21 cellular contexts compared by ENCODE assay signal in the genomic region with DNA sequence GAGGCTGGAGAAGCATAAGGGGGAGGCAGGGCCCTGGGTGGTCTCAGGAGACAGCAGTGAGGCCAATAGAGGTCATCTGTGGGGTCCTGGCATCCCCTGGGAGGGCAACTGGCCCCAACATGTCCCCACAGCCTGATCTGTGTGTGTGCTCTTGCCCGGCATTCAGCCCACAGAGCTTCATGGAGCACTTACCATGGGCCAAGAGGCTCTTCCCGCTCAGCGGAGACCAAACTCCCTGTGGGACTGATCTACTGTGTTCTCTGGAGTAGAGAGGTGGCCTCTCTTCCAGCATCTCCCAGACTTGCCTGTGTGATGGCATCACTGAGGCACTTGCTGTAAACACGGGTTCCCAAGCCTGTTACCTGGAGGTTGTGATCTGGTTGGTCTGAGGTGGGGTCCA.
"Had no signal": no experiment of that assay in that cellular context is flagged by ENCODE, and none has a peak within 500 bp of the region (broad histone marks: within the 10 kb centered on the region; RNA-seq: fewer than 3 reads in every experiment).

No MANE protein-coding gene starts in this region.

- H3K9me3 Mint-ChIP-seq: activated CD4-positive, alpha-beta T cell treated with anti-CD3 and anti-CD28 coated beads, Interleukin-2, amount 10 ng/mL, durations not matched to agents 7 days and 5 days; activated CD8-positive, alpha-beta T cell treated with anti-CD3 and anti-CD28 coated beads for 36 hours; activated naive CD4-positive, alpha-beta T cell treated with anti-CD3 and anti-CD28 coated beads, Interleukin-2, amount 50 U/mL, for 24 hours; activated T-helper 1 cell treated with anti-CD3 and anti-CD28 coated beads, Interleukin-12 subunit alpha, Interleukin-12 subunit beta, Interleukin-2, Interleukin-4 antibody, amounts not matched to agents 30 ng/mL and 10 ng/mL and 1 ng/mL, durations not matched to agents 14 hours and 24 hours and 36 hours; stimulated activated naive CD8-positive, alpha-beta T cell treated with anti-CD3 and anti-CD28 coated beads, Interleukin-15, amount 100 ng/mL, for 72 hours; T-cell; T-helper 2 cell treated with Interferon-gamma antibody and Interleukin-4, amounts not matched to agents 5 μg/mL and 100 μg/mL, for 36 hours had no signal

- H3K27ac ChIP-seq: WERI-Rb-1 had no signal

- ATAC-seq: activated CD8-positive, alpha-beta memory T cell treated with anti-CD3 and anti-CD28 coated beads, Interleukin-2, amount 10 ng/mL, durations not matched to agents 7 days and 5 days; activated CD8-positive, alpha-beta T cell treated with anti-CD3 and anti-CD28 coated beads for 36 hours; stimulated activated naive CD8-positive, alpha-beta T cell treated with anti-CD3 and anti-CD28 coated beads, Interleukin-15, amount 100 ng/mL, for 72 hours; T-cell had no signal

- H3K27me3 ChIP-seq: upper lobe of left lung had no signal

- H3K36me3 Mint-ChIP-seq: activated CD8-positive, alpha-beta memory T cell treated with anti-CD3 and anti-CD28 coated beads, Interleukin-2, amount 10 ng/mL, durations not matched to agents 7 days and 5 days; activated naive CD4-positive, alpha-beta T cell treated with anti-CD3 and anti-CD28 coated beads, Interleukin-2, amount 50 U/mL, for 24 hours; brain; T-cell had no signal

- H3K4me3 ChIP-seq: upper lobe of left lung had no signal

- H3K36me3 ChIP-seq: upper lobe of left lung, WERI-Rb-1 had no signal

- DNase-seq: activated CD4-positive, alpha-beta T cell treated with anti-CD3 and anti-CD28 coated beads, Interleukin-2, amount 10 ng/mL, durations not matched to agents 7 days and 5 days; activated CD4-positive, CD25-positive, alpha-beta regulatory T cell treated with anti-CD3 and anti-CD28 coated beads, Interleukin-2, amount 50 U/mL, for 72 hours; activated CD8-positive, alpha-beta memory T cell treated with anti-CD3 and anti-CD28 coated beads, Interleukin-2, amount 10 ng/mL, durations not matched to agents 7 days and 5 days; activated CD8-positive, alpha-beta T cell treated with anti-CD3 and anti-CD28 coated beads for 36 hours; activated gamma-delta T cell; anterior cingulate cortex; caudate nucleus; effector CD8-positive, alpha-beta T cell; erythroblast; foreskin fibroblast; occipital lobe; retina; stimulated activated CD4-positive, alpha-beta T cell treated with anti-CD3 and anti-CD28 coated beads, Interleukin-1b, Interleukin-23, amount 100 ng/mL, for 48 hours; stimulated activated naive CD8-positive, alpha-beta T cell treated with anti-CD3 and anti-CD28 coated beads, Interleukin-15, amount 100 ng/mL, for 72 hours; T-cell; upper lobe of left lung; WERI-Rb-1 had no signal

- H3K9me3 ChIP-seq: upper lobe of left lung had no signal

- H3K4me1 Mint-ChIP-seq: activated CD4-positive, alpha-beta T cell treated with anti-CD3 and anti-CD28 coated beads, Interleukin-2, amount 10 ng/mL, durations not matched to agents 7 days and 5 days; activated CD8-positive, alpha-beta memory T cell treated with anti-CD3 and anti-CD28 coated beads, Interleukin-2, amount 10 ng/mL, durations not matched to agents 7 days and 5 days; activated naive CD4-positive, alpha-beta T cell treated with anti-CD3 and anti-CD28 coated beads, Interleukin-2, amount 50 U/mL, for 24 hours; stimulated activated naive CD8-positive, alpha-beta T cell treated with anti-CD3 and anti-CD28 coated beads, Interleukin-15, amount 100 ng/mL, for 72 hours had no signal

- H3K27ac Mint-ChIP-seq: activated CD4-positive, alpha-beta T cell treated with anti-CD3 and anti-CD28 coated beads, Interleukin-2, amount 10 ng/mL, durations not matched to agents 7 days and 5 days; activated CD8-positive, alpha-beta memory T cell treated with anti-CD3 and anti-CD28 coated beads, Interleukin-2, amount 10 ng/mL, durations not matched to agents 7 days and 5 days; activated CD8-positive, alpha-beta T cell treated with anti-CD3 and anti-CD28 coated beads for 36 hours; activated naive CD4-positive, alpha-beta T cell treated with anti-CD3 and anti-CD28 coated beads, Interleukin-2, amount 50 U/mL, for 24 hours; activated T-helper 1 cell treated with anti-CD3 and anti-CD28 coated beads, Interleukin-12 subunit alpha, Interleukin-12 subunit beta, Interleukin-2, Interleukin-4 antibody, amounts not matched to agents 30 ng/mL and 10 ng/mL and 1 ng/mL, durations not matched to agents 14 hours and 24 hours and 36 hours; brain; stimulated activated naive CD8-positive, alpha-beta T cell treated with anti-CD3 and anti-CD28 coated beads, Interleukin-15, amount 100 ng/mL, for 72 hours; T-cell; T-helper 2 cell treated with Interferon-gamma antibody and Interleukin-4, amounts not matched to agents 5 μg/mL and 100 μg/mL, for 36 hours had no signal

- H3K4me3 Mint-ChIP-seq: activated CD4-positive, alpha-beta T cell treated with anti-CD3 and anti-CD28 coated beads, Interleukin-2, amount 10 ng/mL, durations not matched to agents 7 days and 5 days; activated CD8-positive, alpha-beta memory T cell treated with anti-CD3 and anti-CD28 coated beads, Interleukin-2, amount 10 ng/mL, durations not matched to agents 7 days and 5 days; activated CD8-positive, alpha-beta T cell treated with anti-CD3 and anti-CD28 coated beads for 36 hours; activated naive CD4-positive, alpha-beta T cell treated with anti-CD3 and anti-CD28 coated beads, Interleukin-2, amount 50 U/mL, for 24 hours; activated T-helper 1 cell treated with anti-CD3 and anti-CD28 coated beads, Interleukin-12 subunit alpha, Interleukin-12 subunit beta, Interleukin-2, Interleukin-4 antibody, amounts not matched to agents 30 ng/mL and 10 ng/mL and 1 ng/mL, durations not matched to agents 14 hours and 24 hours and 36 hours; brain; stimulated activated naive CD8-positive, alpha-beta T cell treated with anti-CD3 and anti-CD28 coated beads, Interleukin-15, amount 100 ng/mL, for 72 hours; T-cell; T-helper 2 cell treated with Interferon-gamma antibody and Interleukin-4, amounts not matched to agents 5 μg/mL and 100 μg/mL, for 36 hours had no signal
